18 cellular contexts compared by ENCODE assay signal in genomic region chr9:8223861-8224260, GRCh38.
DNase-seq lines count a peak whose midpoint lies in the region; ATAC-seq and TF ChIP-seq lines count a peak whose summit lies in the region.
"Had no signal": no experiment of that assay in that cellular context is flagged by ENCODE, and none has a peak within 500 bp of the region (broad histone marks: within the 10 kb centered on the region; RNA-seq: fewer than 3 reads in every experiment).

No MANE protein-coding gene starts in this region.

- ATAC-seq in stimulated activated memory B cell treated with anti-CD40 and anti-IgM and Interleukin-4, amounts not matched to agents 10 μg/mL and 1 μg/mL and 100 μg/mL, for 72 hours = peak; percentile 39
- ATAC-seq: CD8-positive, alpha-beta T cell had no signal

- H3K4me3 ChIP-seq in fibroblast of mammary gland (ENCODE audit: control insufficient read depth, low read depth, low read length) = no peak overlapping the region
- H3K4me3 ChIP-seq: BLaER1 treated with 17β-estradiol and CSF1 and Interleukin-3, amounts not matched to agents 10 nM and 100 nM; GM23248; HAP-1 had no signal

- H3K9me3 Mint-ChIP-seq in nephron = no peaks in the 10 kb centered on the region
- H3K9me3 Mint-ChIP-seq in stimulated activated memory B cell treated with anti-CD40 and anti-IgM and Interleukin-4, amounts not matched to agents 10 μg/mL and 1 μg/mL and 100 μg/mL, for 72 hours = no peaks in the 10 kb centered on the region
- H3K9me3 Mint-ChIP-seq in osteocyte (ENCODE audit: unreplicated experiment) = peaks cover 7% of the 10 kb centered on the region
- H3K9me3 Mint-ChIP-seq: CD8-positive, alpha-beta T cell had no signal

- no peak overlapping the region for H3K27ac ChIP-seq in substantia nigra (ENCODE audit: low read depth, low read length, poor library complexity, severe bottlenecking)
- H3K27ac ChIP-seq: 22Rv1; BLaER1 treated with 17β-estradiol and CSF1 and Interleukin-3, amounts not matched to agents 10 nM and 100 nM; GM23248 had no signal

- DNase-seq in NCI-H82 (lab: John Stamatoyannopoulos, UW) = peak; percentile 9
- no peak for DNase-seq in NCI-H82 treated with DMSO at 0.1 percent for 48 hours (lab: John Stamatoyannopoulos, UW; ENCODE audit: unreplicated experiment)
- DNase-seq in fibroblast of mammary gland (ENCODE audit: low read depth) = peak; percentile 21
- no peak for DNase-seq in substantia nigra (lab: John Stamatoyannopoulos, UW)
- no peak for DNase-seq in 8988T
- DNase-seq in osteocyte (ENCODE audit: extremely low spot score, unreplicated experiment) = no peak
- DNase-seq: Calu3; CD8-positive, alpha-beta T cell; DMS79 treated with DMSO at 0.1 percent for 48 hours; GF-D8; GM23248; IMR-90 had no signal

- H3K4me1 Mint-ChIP-seq in nephron (peaks cover 37% of the 10 kb centered on the region), osteocyte (ENCODE audit: unreplicated experiment) (no peaks in the 10 kb centered on the region)
- no peaks in the 10 kb centered on the region for H3K4me1 Mint-ChIP-seq in stimulated activated memory B cell treated with anti-CD40 and anti-IgM and Interleukin-4, amounts not matched to agents 10 μg/mL and 1 μg/mL and 100 μg/mL, for 72 hours
- H3K4me1 Mint-ChIP-seq: B cell had no signal

- H3K36me3 Mint-ChIP-seq in nephron (ENCODE audit: low read depth) (no peaks in the 10 kb centered on the region), osteocyte (ENCODE audit: unreplicated experiment) (no peaks in the 10 kb centered on the region)
- H3K36me3 Mint-ChIP-seq in stimulated activated memory B cell treated with anti-CD40 and anti-IgM and Interleukin-4, amounts not matched to agents 10 μg/mL and 1 μg/mL and 100 μg/mL, for 72 hours = no peaks in the 10 kb centered on the region
- H3K36me3 Mint-ChIP-seq: CD8-positive, alpha-beta T cell had no signal

- H3K27ac Mint-ChIP-seq in nephron (peak overlapping the region; percentile 56 to 88 (median 85)), osteocyte (ENCODE audit: unreplicated experiment) (no peak overlapping the region)
- H3K27ac Mint-ChIP-seq in stimulated activated memory B cell treated with anti-CD40 and anti-IgM and Interleukin-4, amounts not matched to agents 10 μg/mL and 1 μg/mL and 100 μg/mL, for 72 hours = no peak overlapping the region
- H3K27ac Mint-ChIP-seq: B cell; CD8-positive, alpha-beta T cell had no signal

- no peak for TF ChIP-seq CTCF in fibroblast of mammary gland (conservative IDR thresholded peaks at IDR 0.05; ENCODE audit: control insufficient read depth, insufficient read depth, low read depth, low read length)
- TF ChIP-seq CTCF in nephron (IDR thresholded peaks at IDR 0.05; ENCODE audit: unreplicated experiment in 3 of 3) = no peak
- no peak for TF ChIP-seq CTCF in osteocyte (IDR thresholded peaks at IDR 0.05)

- no peaks in the 10 kb centered on the region for H3K27me3 Mint-ChIP-seq in nephron (ENCODE audit: low read depth)
- H3K27me3 Mint-ChIP-seq in stimulated activated memory B cell treated with anti-CD40 and anti-IgM and Interleukin-4, amounts not matched to agents 10 μg/mL and 1 μg/mL and 100 μg/mL, for 72 hours = no peaks in the 10 kb centered on the region
- no peaks in the 10 kb centered on the region for H3K27me3 Mint-ChIP-seq in osteocyte (ENCODE audit: unreplicated experiment)

- H3K4me3 Mint-ChIP-seq in nephron (no peak overlapping the region), osteocyte (ENCODE audit: unreplicated experiment) (no peak overlapping the region)
- no peak overlapping the region for H3K4me3 Mint-ChIP-seq in stimulated activated memory B cell treated with anti-CD40 and anti-IgM and Interleukin-4, amounts not matched to agents 10 μg/mL and 1 μg/mL and 100 μg/mL, for 72 hours
- H3K4me3 Mint-ChIP-seq: B cell; CD8-positive, alpha-beta T cell had no signal

Comparison
In these comparisons a context has a peak if more than half of its experiments do, and no peak if none do; other contexts are left out.
1. DNase-seq: peak in NCI-H82 (single experiment) and fibroblast of mammary gland (single experiment); none in NCI-H82 treated with DMSO at 0.1 percent for 48 hours (single experiment), substantia nigra (0 of 49), 8988T (single experiment) and osteocyte (single experiment).
2. H3K27ac Mint-ChIP-seq: peak in nephron (3 of 3); none in stimulated activated memory B cell treated with anti-CD40 and anti-IgM and Interleukin-4, amounts not matched to agents 10 μg/mL and 1 μg/mL and 100 μg/mL, for 72 hours (single experiment) and osteocyte (single experiment).